ENCODE assay signal across 8 cellular contexts in the genomic region with DNA sequence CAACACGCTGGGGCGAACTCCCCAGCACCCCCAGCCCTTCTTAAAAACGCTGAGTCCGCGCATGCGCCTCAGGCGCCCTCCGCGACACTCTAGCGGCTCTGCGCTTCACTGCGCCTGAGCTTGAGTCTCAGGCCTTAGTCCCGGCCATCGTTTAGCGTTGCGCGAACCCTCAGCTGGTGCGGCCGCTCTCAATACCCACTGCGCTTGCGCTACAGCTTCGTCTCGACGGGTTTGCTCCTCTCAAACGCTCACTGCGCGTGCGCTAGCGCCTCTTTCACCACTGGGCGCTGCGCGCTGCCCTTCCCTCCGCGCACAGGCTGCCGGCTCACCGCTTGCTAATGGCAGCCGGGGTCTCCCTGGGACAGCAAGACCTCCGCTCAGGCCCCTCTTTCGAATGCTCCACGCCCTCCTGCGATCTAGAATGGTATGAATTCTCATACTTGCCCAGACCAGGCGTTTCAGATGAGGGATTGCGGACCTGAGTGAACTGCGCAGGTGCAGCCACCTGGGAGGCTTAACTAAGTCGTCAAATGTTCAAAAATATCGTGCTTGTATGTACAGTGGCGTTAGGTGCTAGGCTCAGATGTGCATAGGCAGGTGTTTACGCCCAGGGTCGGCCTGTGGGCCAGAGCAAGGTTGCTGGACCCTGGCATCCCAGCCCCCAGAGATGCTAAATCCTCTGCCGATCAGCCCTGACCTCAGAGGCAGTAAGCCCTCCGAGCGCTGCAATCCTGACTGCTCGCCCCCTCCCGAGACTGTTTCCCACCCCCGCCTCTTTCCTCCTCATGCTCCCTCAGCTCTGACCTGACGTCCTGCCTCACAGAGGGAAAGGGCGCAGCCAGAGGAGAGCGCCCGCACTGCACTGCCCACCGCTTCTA. TPM values are rescaled to one million over a fixed set of nuclear protein-coding genes. Genes with fewer than 3 reads are reported as not detected.
A peak's percentile ranks its signal among the peaks of the same experiment; 100 is the strongest.
DNase-seq lines count a peak whose midpoint lies in the region; TF ChIP-seq lines count a peak whose summit lies in the region.

Gene SLC2A11, plus strand, starts transcription at position 270 of the 878 bp plus-strand sequence. Its CDS starts 125 bp downstream, at position 395.

- H3K27me3 ChIP-seq in H7 (ENCODE audit: control insufficient read depth, insufficient read depth, low read length) = no peaks in the 10 kb centered on the region

- H3K4me3 Mint-ChIP-seq in nephron progenitor cell = peak within 1 kb of the TSS; percentile 86
- H3K4me3 Mint-ChIP-seq in stimulated activated naive CD8-positive, alpha-beta T cell treated with anti-CD3 and anti-CD28 coated beads, Interleukin-15, Interleukin-2, amounts not matched to agents 100 ng/mL and 50 ng/mL, for 24 hours = peak within 1 kb of the TSS; percentile 89

- peaks cover 35% of the 10 kb centered on the region for H3K4me1 Mint-ChIP-seq in nephron progenitor cell
- peaks cover 22% of the 10 kb centered on the region for H3K4me1 Mint-ChIP-seq in stimulated activated naive CD8-positive, alpha-beta T cell treated with anti-CD3 and anti-CD28 coated beads, Interleukin-15, Interleukin-2, amounts not matched to agents 100 ng/mL and 50 ng/mL, for 24 hours (ENCODE audit: low read depth)

- TF ChIP-seq POLR2A in Raji (IDR thresholded peaks at IDR 0.05; ENCODE audit: insufficient read depth, low read depth, low read length) = peak; percentile 98

- H3K9me3 Mint-ChIP-seq in nephron progenitor cell = no peaks in the 10 kb centered on the region
- no peaks in the 10 kb centered on the region for H3K9me3 Mint-ChIP-seq in stimulated activated naive CD8-positive, alpha-beta T cell treated with anti-CD3 and anti-CD28 coated beads, Interleukin-15, Interleukin-2, amounts not matched to agents 100 ng/mL and 50 ng/mL, for 24 hours

- peak within 1 kb of the TSS; percentile 98 for H3K27ac Mint-ChIP-seq in nephron progenitor cell
- peak within 1 kb of the TSS; percentile 85 for H3K27ac Mint-ChIP-seq in stimulated activated naive CD8-positive, alpha-beta T cell treated with anti-CD3 and anti-CD28 coated beads, Interleukin-15, Interleukin-2, amounts not matched to agents 100 ng/mL and 50 ng/mL, for 24 hours

- H3K4me3 ChIP-seq in H7 (ENCODE audit: insufficient read depth, low read depth, low read length) = peak within 1 kb of the TSS; percentile 78

- TF ChIP-seq CTCF in nephron progenitor cell (IDR thresholded peaks at IDR 0.05) = no peak

- in situ Hi-C loops in G401 (cut with HindIII; ENCODE audit: low sequenced_read_pairs) = no loop called here

- peaks cover 1% of the 10 kb centered on the region for H3K36me3 Mint-ChIP-seq in nephron progenitor cell (ENCODE audit: low read depth)
- H3K36me3 Mint-ChIP-seq in stimulated activated naive CD8-positive, alpha-beta T cell treated with anti-CD3 and anti-CD28 coated beads, Interleukin-15, Interleukin-2, amounts not matched to agents 100 ng/mL and 50 ng/mL, for 24 hours (ENCODE audit: low read depth) = no peaks in the 10 kb centered on the region

- DNase-seq in G401 (ENCODE audit: low spot score) (peak; percentile 95), H7 (peak; percentile 97), M059J (ENCODE audit: low read depth) (peak; percentile 95), activated gamma-delta T cell (lab: John Stamatoyannopoulos, UW) (peak; percentile 82), fibroblast of the conjunctiva (ENCODE audit: low read depth) (peak; percentile 96), nephron progenitor cell (peak; percentile 98)

- H3K27me3 Mint-ChIP-seq in nephron progenitor cell (ENCODE audit: low read depth, poor library complexity) = no peaks in the 10 kb centered on the region
- no peaks in the 10 kb centered on the region for H3K27me3 Mint-ChIP-seq in stimulated activated naive CD8-positive, alpha-beta T cell treated with anti-CD3 and anti-CD28 coated beads, Interleukin-15, Interleukin-2, amounts not matched to agents 100 ng/mL and 50 ng/mL, for 24 hours

- no peaks in the 10 kb centered on the region for H3K36me3 ChIP-seq in H7 (replicated peaks; ENCODE audit: control insufficient read depth, insufficient read depth, low read length)

RNA-seq across cellular contexts. Expression of gene SLC2A11, which starts in this region (rescaled TPM):
- not detected in 2 replicates for total RNA-seq in G401 (2014; rRNA removed; shearing (Covaris generic))
- total RNA-seq in H7 (2014; rRNA removed; shearing (Covaris generic)) = 10.7 and 17.4 TPM in 2 replicates
- 9.5 and 16.4 TPM in 2 replicates for total RNA-seq in M059J (2014; rRNA removed; shearing (Covaris generic))

Comparison
In these comparisons a context has a peak if more than half of its experiments do, and no peak if none do; other contexts are left out.
1. Peak in every context shown above with its lines: DNase-seq and H3K4me3 ChIP-seq.
2. RNA of gene SLC2A11 (total RNA-seq): 10.7 to 17.4 TPM in H7 and 9.5 to 16.4 TPM in M059J; not detected in G401; every median in the first group is over 10 times any median in the second.
3. Peak in DNase-seq in G401; RNA of the gene not detected or under 1 TPM.